Comparison of ENCODE assay signal across 20 cellular contexts in the genomic region with DNA sequence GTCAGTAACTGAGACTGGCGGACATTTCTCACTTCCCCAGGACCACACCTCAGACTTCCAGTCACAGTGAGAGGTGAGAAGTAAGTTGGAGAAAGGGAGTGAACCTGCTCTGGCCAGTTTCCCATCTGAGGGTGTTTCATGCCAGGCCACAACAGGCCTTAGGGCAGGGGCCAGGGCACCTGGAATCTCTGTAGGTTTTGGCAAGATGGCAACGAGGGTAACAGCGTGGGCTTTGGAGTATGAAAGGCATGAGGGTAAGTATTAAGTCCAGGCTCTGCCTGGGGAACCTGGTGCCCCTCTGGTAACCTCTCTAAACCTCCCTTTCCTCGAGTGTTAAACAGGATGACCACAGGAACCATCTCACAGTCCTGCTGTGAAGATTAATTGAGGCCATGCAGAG. TPM values are rescaled to one million over a fixed set of nuclear protein-coding genes. Genes with fewer than 3 reads are reported as not detected.
"Had no signal": no experiment of that assay in that cellular context is flagged by ENCODE, and none has a peak within 500 bp of the region (broad histone marks: within the 10 kb centered on the region; RNA-seq: fewer than 3 reads in every experiment).

No MANE protein-coding gene starts in this region.

- H3K36me3 ChIP-seq: esophagus squamous epithelium, lower lobe of right lung, neural progenitor cell, right atrium auricular region, spleen, thyroid gland, vagina had no signal

- H3K79me2 ChIP-seq: parathyroid adenoma had no signal

- H3K27ac Mint-ChIP-seq: effector memory CD8-positive, alpha-beta T cell; naive B cell; nephron; neural progenitor cell; progenitor cell of endocrine pancreas had no signal

- H2AFZ ChIP-seq: neural progenitor cell, parathyroid adenoma had no signal

- H3K4me1 Mint-ChIP-seq: naive B cell; stimulated activated naive CD8-positive, alpha-beta T cell treated with anti-CD3 and anti-CD28 coated beads, Interleukin-15, amount 100 ng/mL, for 72 hours had no signal

- H3K4me3 Mint-ChIP-seq: effector memory CD8-positive, alpha-beta T cell; nephron; neural progenitor cell; stimulated activated naive CD8-positive, alpha-beta T cell treated with anti-CD3 and anti-CD28 coated beads, Interleukin-15, amount 100 ng/mL, for 72 hours had no signal

- H3K27ac ChIP-seq: esophagus squamous epithelium, lower lobe of right lung, neural progenitor cell, parathyroid adenoma, right atrium auricular region, spleen, thyroid gland, vagina had no signal

- H3K27me3 ChIP-seq: neural progenitor cell, right atrium auricular region, thyroid gland, vagina had no signal

- H3K4me1 ChIP-seq: esophagus squamous epithelium, lower lobe of right lung, neural progenitor cell, parathyroid adenoma, vagina had no signal

- H3K9me3 ChIP-seq: esophagus squamous epithelium, lower lobe of right lung, right atrium auricular region, spleen, thyroid gland, vagina had no signal

- DNase-seq: cortex of kidney had no signal

- H3K4me3 ChIP-seq: esophagus squamous epithelium, lower lobe of right lung, neural progenitor cell, right atrium auricular region, spleen, thyroid gland, vagina had no signal

- H3K9ac ChIP-seq: neural progenitor cell, parathyroid adenoma had no signal

- H3K4me2 ChIP-seq: neural progenitor cell had no signal

- H3K9me3 Mint-ChIP-seq: effector memory CD8-positive, alpha-beta T cell; naive B cell; nephron; neural progenitor cell; stimulated activated naive CD8-positive, alpha-beta T cell treated with anti-CD3 and anti-CD28 coated beads, Interleukin-15, amount 100 ng/mL, for 72 hours had no signal

- H3K36me3 Mint-ChIP-seq: naive B cell, neural progenitor cell had no signal

RNA-seq across cellular contexts. Expression of a gene that starts 28.5 kb away (rescaled TPM):
- total RNA-seq: dermis microvascular lymphatic vessel endothelial cell, osteoblast had no signal
- polyA plus RNA-seq: keratinocyte had no signal

RNA-seq across cellular contexts. Expression of a gene that starts 39.1 kb away (rescaled TPM):
- total RNA-seq: dermis microvascular lymphatic vessel endothelial cell, esophagus squamous epithelium, osteoblast, right atrium auricular region, sciatic nerve, spleen, vagina had no signal
- polyA plus RNA-seq: keratinocyte had no signal

RNA-seq across cellular contexts. Expression of a gene that starts 41.9 kb away (rescaled TPM):
- total RNA-seq: dermis microvascular lymphatic vessel endothelial cell, esophagus squamous epithelium, left ventricle myocardium superior, lower lobe of right lung, mesenteric fat pad, osteoblast, right atrium auricular region, sciatic nerve, spleen, thyroid gland, vagina had no signal
- polyA plus RNA-seq: keratinocyte, spleen had no signal
